Comparison of ENCODE assay signal across 28 cellular contexts in the genomic region with DNA sequence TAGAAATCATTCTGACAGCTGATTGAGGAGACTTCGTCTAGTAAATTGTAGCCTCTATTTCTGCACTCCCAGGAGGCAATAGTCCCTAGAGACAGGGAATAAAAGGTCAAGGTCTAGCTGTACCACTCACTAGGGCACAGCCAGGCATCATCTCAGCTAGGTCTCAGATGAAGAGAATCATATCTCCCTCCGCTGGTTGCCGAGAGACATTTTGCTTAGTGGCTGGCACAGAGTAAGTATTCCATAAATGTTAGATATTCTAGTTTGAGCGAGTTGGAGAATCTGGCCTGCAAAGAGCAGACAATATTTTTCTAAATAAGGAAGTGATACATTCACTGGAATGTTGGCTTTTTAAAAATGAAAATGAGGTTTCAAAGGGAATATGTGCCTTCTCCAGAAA.
DNase-seq lines count a peak whose midpoint lies in the region; ATAC-seq and TF ChIP-seq lines count a peak whose summit lies in the region.
"Had no signal": no experiment of that assay in that cellular context is flagged by ENCODE, and none has a peak within 500 bp of the region (broad histone marks: within the 10 kb centered on the region; RNA-seq: fewer than 3 reads in every experiment).

No MANE protein-coding gene starts in this region.

- no peaks in the 10 kb centered on the region for H3K79me2 ChIP-seq in fibroblast of lung (ENCODE audit: control insufficient read depth, insufficient read depth, low read length)

- intact Hi-C loops in right cardiac atrium (cut with DNase I) (no loop called here), head of caudate nucleus (cut with DNase I) (no loop called here)

- ATAC-seq in SK-N-SH treated with all-trans-retinoic acid at 6 μM for 48 hours = peak; percentile 92
- peak; percentile 70 to 82 for ATAC-seq in right cardiac atrium
- ATAC-seq in HG03378 (IDR thresholded peaks at IDR 0.05; ENCODE audit: unreplicated experiment) = no peak
- ATAC-seq: activated CD8-positive, alpha-beta memory T cell treated with anti-CD3 and anti-CD28 coated beads, Interleukin-2, amount 10 ng/mL, durations not matched to agents 7 days and 5 days; activated T-cell treated with anti-CD3 and anti-CD28 coated beads, Interleukin-2, amount 50 U/mL, for 72 hours; PC-3; sciatic nerve; stimulated activated naive B cell treated with anti-CD40 and anti-IgM and Interleukin-4, amounts not matched to agents 10 μg/mL and 1 μg/mL and 100 μg/mL, for 72 hours had no signal

- peak overlapping the region; percentile 28 for H2AFZ ChIP-seq in fibroblast of lung (ENCODE audit: low read length)
- H2AFZ ChIP-seq: neural progenitor cell had no signal

- H4K20me1 ChIP-seq in fibroblast of lung (ENCODE audit: control insufficient read depth, extremely low read depth, insufficient read depth, low read length) = no peaks in the 10 kb centered on the region

- DNase-seq in EH (ENCODE audit: low read depth) (peak; percentile 51), fibroblast of lung (ENCODE audit: low read depth in 2 of 2) (peak in 1 of 2 donors; percentile 54), right cardiac atrium (peak in 1 of 3 donors; percentile 16), NCI-H2107 (lab: John Stamatoyannopoulos, UW) (no peak), foreskin melanocyte (no peak), head of caudate nucleus (no peak)
- DNase-seq: ACHN; activated B cell treated with CpG ODN at 0.5 μM for 24 hours; activated CD8-positive, alpha-beta memory T cell treated with anti-CD3 and anti-CD28 coated beads, Interleukin-2, amount 10 ng/mL, durations not matched to agents 7 days and 5 days; activated naive CD4-positive, alpha-beta T cell; activated T-cell treated with anti-CD3 and anti-CD28 coated beads, Interleukin-2, amount 50 U/mL, for 72 hours; amniotic stem cell; Caco-2; GDM1; mammary epithelial cell; NCI-H1694; NCI-H526; NK-92 treated with Interleukin-12 subunit alpha and Interleukin-12 subunit beta, amount 100 ng/mL, for 24 hours; PC-3; SHP77; stimulated activated naive B cell treated with anti-CD40 and anti-IgM and Interleukin-4, amounts not matched to agents 10 μg/mL and 1 μg/mL and 100 μg/mL, for 72 hours; T1000; upper lobe of right lung had no signal

- WGBS in right cardiac atrium = 37% methylated on average over 4 of the region's 4 CpGs

- H3K4me3 ChIP-seq in fibroblast of lung (replicated peaks in 1 of 4; ENCODE audit: control extremely low read depth in 1 of 4, insufficient read depth in 1 of 4, low read depth in 3 of 4, low read length in 4 of 4) = no peak overlapping the region
- no peak overlapping the region for H3K4me3 ChIP-seq in right cardiac atrium (ENCODE audit: low read length)
- H3K4me3 ChIP-seq: neural progenitor cell, upper lobe of right lung had no signal

- H3K9me3 ChIP-seq in fibroblast of lung (ENCODE audit: control insufficient read depth, insufficient read depth, low read depth, low read length) = no peaks in the 10 kb centered on the region
- no peaks in the 10 kb centered on the region for H3K9me3 ChIP-seq in right cardiac atrium (ENCODE audit: control insufficient read depth, low read length)
- H3K9me3 ChIP-seq: Caco-2, upper lobe of right lung had no signal

- H3K27ac ChIP-seq in fibroblast of lung (ENCODE audit: insufficient read depth, low read length) = no peak overlapping the region
- peak overlapping the region; percentile 83 for H3K27ac ChIP-seq in right cardiac atrium (ENCODE audit: low read length)
- H3K27ac ChIP-seq: C4-2B, neural progenitor cell, upper lobe of right lung had no signal

- H3K9ac ChIP-seq in fibroblast of lung (ENCODE audit: insufficient read depth, low read length) = no peak overlapping the region
- H3K9ac ChIP-seq: neural progenitor cell had no signal

- H3K4me2 ChIP-seq in fibroblast of lung (ENCODE audit: extremely low read depth, insufficient read depth, low read length) = no peak overlapping the region
- H3K4me2 ChIP-seq: neural progenitor cell had no signal

- H3K27me3 ChIP-seq in fibroblast of lung (ENCODE audit: control insufficient read depth, insufficient read depth, low read length) = no peaks in the 10 kb centered on the region
- H3K27me3 ChIP-seq in right cardiac atrium (ENCODE audit: control insufficient read depth, insufficient read depth) = no peaks in the 10 kb centered on the region
- H3K27me3 ChIP-seq: neural progenitor cell, upper lobe of right lung had no signal

- H3K4me1 ChIP-seq in fibroblast of lung (ENCODE audit: control insufficient read depth, extremely low read depth, insufficient read depth, low read length) (no peaks in the 10 kb centered on the region), right cardiac atrium (ENCODE audit: control insufficient read depth, insufficient read depth, low read length) (no peaks in the 10 kb centered on the region)
- H3K4me1 ChIP-seq: Caco-2, neural progenitor cell, upper lobe of right lung had no signal

- H3K36me3 ChIP-seq in fibroblast of lung (ENCODE audit: control insufficient read depth, insufficient read depth, low read length) = no peaks in the 10 kb centered on the region
- H3K36me3 ChIP-seq: neural progenitor cell, upper lobe of right lung had no signal

- TF ChIP-seq CTCF in fibroblast of lung (conservative IDR thresholded peaks at IDR 0.05 in 1 of 2, IDR thresholded peaks at IDR 0.05 in 1 of 2; ENCODE audit: low read depth in 1 of 2, low read length in 2 of 2) = no peak

TF ChIP-seq in SK-N-SH treated with all-trans-retinoic acid at 6 μM for 48 hours, 23 proteins besides CTCF, POLR2A, EP300 and RAD21:
- TF ChIP-seq GLIS3 (CRISPR knock-in tag; IDR thresholded peaks at IDR 0.05) (no peak), ZC3H10 (CRISPR knock-in tag; IDR thresholded peaks at IDR 0.05) (0 out of 2 replicates have a peak, but pooled peaks have one; percentile 11)
